Comparison of ENCODE assay signal across 8 cellular contexts in genomic region chr1:26787381-26787705, GRCh38. TPM values are rescaled to one million over a fixed set of nuclear protein-coding genes. Genes with fewer than 3 reads are reported as not detected.
DNase-seq lines count a peak whose midpoint lies in the region; ATAC-seq and TF ChIP-seq lines count a peak whose summit lies in the region.

No MANE protein-coding gene starts in this region.

- no peaks in the 10 kb centered on the region for H3K27me3 Mint-ChIP-seq in CD4-positive, alpha-beta T cell

- H3K4me3 Mint-ChIP-seq in CD4-positive, alpha-beta T cell: peak overlapping the region; percentile 98

- H3K27ac Mint-ChIP-seq in CD4-positive, alpha-beta T cell: peak overlapping the region; percentile 96

- DNase-seq in CD4-positive, alpha-beta T cell: peak in 3 of 10 experiments; percentile 38 to 61 (median 40)
- DNase-seq in activated CD4-positive, alpha-beta T cell treated with anti-CD3 and anti-CD28 coated beads, Interleukin-2, amount 50 U/mL, for 4 hours: peak; percentile 46 to 51
- DNase-seq in middle frontal gyrus (ENCODE audit: extremely low spot score, low spot score) (no peak), NCI-H446 treated with DMSO at 0.1 percent for 48 hours (lab: John Stamatoyannopoulos, UW) (no peak)

- POLR2A ChIA-PET in CD4-positive, alpha-beta T cell (lab: Charles Lee): interaction anchor here (0.8 to 8.3 kb wide), 24 partner anchors 9 to 1765 kb away, joined by 3 to 346 read pairs (median 8); partner anchors contain the start of genes ARID1A, GPATCH3, GPN2 and NUDC

- H3K4me1 Mint-ChIP-seq in CD4-positive, alpha-beta T cell (ENCODE audit: low read depth): peaks cover 77% of the 10 kb centered on the region

- ATAC-seq in CD4-positive, alpha-beta T cell (ENCODE audit: poor library complexity): peak; percentile 35
- ATAC-seq in GM19397 (IDR thresholded peaks at IDR 0.05; ENCODE audit: unreplicated experiment) (peak; percentile 30), HG03521 (IDR thresholded peaks at IDR 0.05; ENCODE audit: unreplicated experiment) (peak; percentile 30), esophagus mucosa (peak; percentile 30)

- H3K36me3 ChIP-seq in neutrophil: peaks cover 7% of the 10 kb centered on the region

- no peaks in the 10 kb centered on the region for H3K9me3 ChIP-seq in CD4-positive, alpha-beta T cell (ENCODE audit: control insufficient read depth, low read length)
- H3K9me3 ChIP-seq in neutrophil: no peaks in the 10 kb centered on the region

- H3K4me3 ChIP-seq in neutrophil (ENCODE audit: low read depth in 1 of 2, low read length in 1 of 2): peak overlapping the region; percentile 84 to 95

- no peak for TF ChIP-seq CTCF in CD4-positive, alpha-beta T cell (IDR thresholded peaks at IDR 0.05)
- no peak for TF ChIP-seq CTCF in neutrophil (IDR thresholded peaks at IDR 0.05)

- H3K27ac ChIP-seq in CD4-positive, alpha-beta T cell (ENCODE audit: low read depth, low read length): peak overlapping the region; percentile 95
- H3K27ac ChIP-seq in neutrophil: peak overlapping the region; percentile 99

- CTCF ChIA-PET in CD4-positive, alpha-beta T cell (lab: Charles Lee): interaction anchor here (0.8 to 4.8 kb wide), 7 partner anchors 12 to 287 kb away, joined by 3 to 80 read pairs (median 7); no protein-coding TSS in a partner anchor

- intact Hi-C loops in CD4-positive, alpha-beta T cell (cut with DNase I, micrococcal nuclease): loop anchor here (2.0 to 10.0 kb wide), 4 partner anchors 43 to 880 kb away; partner anchors contain the start of gene STMN1 (in 1 of the 2)

- H3K27me3 ChIP-seq in CD4-positive, alpha-beta T cell (ENCODE audit: control insufficient read depth, insufficient read depth, low read length): no peaks in the 10 kb centered on the region
- H3K27me3 ChIP-seq in neutrophil: no peaks in the 10 kb centered on the region

- H3K4me1 ChIP-seq in neutrophil (ENCODE audit: control insufficient read depth in 1 of 2, insufficient read depth in 1 of 2, low read depth in 1 of 2, low read length in 1 of 2): peaks cover 49 to 65% of the 10 kb centered on the region in 2 experiments

- peaks cover 43% of the 10 kb centered on the region for H3K36me3 Mint-ChIP-seq in CD4-positive, alpha-beta T cell (ENCODE audit: low read depth)

- no peaks in the 10 kb centered on the region for H3K9me3 Mint-ChIP-seq in CD4-positive, alpha-beta T cell

RNA-seq across cellular contexts. Expression of gene PIGV, which starts 0.4 kb away (rescaled TPM):
- 1 to 10 TPM; 3.8 to 4.7 TPM for total RNA-seq in CD4-positive, alpha-beta T cell
- total RNA-seq in esophagus mucosa: 9.4 TPM

RNA-seq across cellular contexts. Expression of gene ZDHHC18, which starts 39.1 kb away (rescaled TPM):
- 10 to 100 TPM; 46.2 to 48.0 TPM for total RNA-seq in CD4-positive, alpha-beta T cell
- total RNA-seq in esophagus mucosa: 19.2 TPM

Comparison
In these comparisons a context has a peak if more than half of its experiments do, and no peak if none do; other contexts are left out.
1. DNase-seq: peak in activated CD4-positive, alpha-beta T cell treated with anti-CD3 and anti-CD28 coated beads, Interleukin-2, amount 50 U/mL, for 4 hours (2 of 2); none in middle frontal gyrus (single experiment) and NCI-H446 treated with DMSO at 0.1 percent for 48 hours (single experiment).
2. Peak in every context shown above with its lines, with median percentiles within 50 percentile points of each other: ATAC-seq.